In the genomic region with DNA sequence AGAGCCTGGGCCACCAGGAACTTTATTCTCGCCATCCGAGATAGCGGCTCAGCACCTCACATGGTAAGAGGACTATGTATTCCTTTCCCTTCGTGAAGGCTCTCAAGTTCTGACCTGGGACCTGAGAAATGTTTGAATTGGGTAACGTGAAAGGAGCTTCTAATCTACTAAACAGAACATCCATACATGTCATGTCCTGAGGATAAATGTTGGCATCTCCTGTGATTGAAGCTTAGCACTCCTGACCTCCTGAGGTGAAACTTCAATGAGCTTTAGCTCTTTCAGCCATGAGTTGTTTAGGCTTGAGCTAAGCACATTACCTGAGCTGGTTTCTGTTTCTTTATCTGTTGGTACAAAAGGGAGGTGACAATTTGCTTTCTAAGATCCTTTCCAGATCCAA, we compare ENCODE assay signal across 32 cellular contexts.
"Had no signal": no experiment of that assay in that cellular context is flagged by ENCODE, and none has a peak within 500 bp of the region (broad histone marks: within the 10 kb centered on the region; RNA-seq: fewer than 3 reads in every experiment).

No MANE protein-coding gene starts in this region.

- H3K4me1 Mint-ChIP-seq: activated B cell treated with CpG ODN at 0.5 μM for 24 hours; activated naive CD4-positive, alpha-beta T cell treated with anti-CD3 and anti-CD28 coated beads, Interleukin-2, amount 50 U/mL, for 24 hours; activated naive CD8-positive, alpha-beta T cell treated with anti-CD3 and anti-CD28 coated beads, Interleukin-2, amount 10 ng/mL, durations not matched to agents 7 days and 5 days; central memory CD8-positive, alpha-beta T cell had no signal

- H3K27me3 Mint-ChIP-seq: activated B cell treated with CpG ODN at 0.5 μM for 24 hours; activated CD8-positive, alpha-beta T cell treated with anti-CD3 and anti-CD28 coated beads for 36 hours; activated naive CD4-positive, alpha-beta T cell treated with anti-CD3 and anti-CD28 coated beads, Interleukin-2, amount 50 U/mL, for 24 hours; activated T-cell treated with anti-CD3 and anti-CD28 coated beads, Interleukin-2, amount 50 U/mL, for 24 hours; central memory CD8-positive, alpha-beta T cell had no signal

- H3K4me2 ChIP-seq: KMS-11, PC-9 had no signal

- H3K4me3 Mint-ChIP-seq: activated B cell treated with CpG ODN at 0.5 μM for 24 hours; activated CD8-positive, alpha-beta T cell treated with anti-CD3 and anti-CD28 coated beads for 36 hours; activated naive CD4-positive, alpha-beta T cell treated with anti-CD3 and anti-CD28 coated beads, Interleukin-2, amount 50 U/mL, for 24 hours; activated naive CD8-positive, alpha-beta T cell treated with anti-CD3 and anti-CD28 coated beads, Interleukin-2, amount 10 ng/mL, durations not matched to agents 7 days and 5 days; activated T-cell treated with anti-CD3 and anti-CD28 coated beads, Interleukin-2, amount 50 U/mL, for 24 hours; central memory CD8-positive, alpha-beta T cell had no signal

- H2AFZ ChIP-seq: PC-9 had no signal

- H3K36me3 ChIP-seq: ascending aorta, cardiac muscle cell had no signal

- H3K4me1 ChIP-seq: ascending aorta had no signal

- H3K9ac ChIP-seq: KMS-11 had no signal

- H3K9me3 ChIP-seq: ascending aorta had no signal

- H3K9me3 Mint-ChIP-seq: activated B cell treated with CpG ODN at 0.5 μM for 24 hours had no signal

- H3K36me3 Mint-ChIP-seq: activated naive CD4-positive, alpha-beta T cell treated with anti-CD3 and anti-CD28 coated beads, Interleukin-2, amount 50 U/mL, for 24 hours; activated naive CD8-positive, alpha-beta T cell treated with anti-CD3 and anti-CD28 coated beads, Interleukin-2, amount 10 ng/mL, durations not matched to agents 7 days and 5 days had no signal

- H3K27me3 ChIP-seq: ascending aorta, cardiac muscle cell had no signal

- ATAC-seq: activated CD8-positive, alpha-beta T cell treated with anti-CD3 and anti-CD28 coated beads for 36 hours; Right ventricle myocardium inferior; SK-N-SH treated with all-trans-retinoic acid at 6 μM for 48 hours had no signal

- H3K27ac ChIP-seq: ascending aorta, cardiac muscle cell, KMS-11, PC-9, RWPE1, VCaP had no signal

- H3K4me3 ChIP-seq: ascending aorta, cardiac muscle cell, PC-9 had no signal

- DNase-seq: activated B cell treated with CpG ODN at 0.5 μM for 24 hours; activated CD4-positive, alpha-beta T cell treated with anti-CD3 and anti-CD28 coated beads for 4 hours; activated CD4-positive, CD25-positive, alpha-beta regulatory T cell treated with anti-CD3 and anti-CD28 coated beads, Interleukin-2, amount 50 U/mL, for 72 hours; activated CD8-positive, alpha-beta T cell treated with anti-CD3 and anti-CD28 coated beads for 36 hours; activated gamma-delta T cell; activated naive CD4-positive, alpha-beta T cell treated with Interleukin-2 at 50 U/mL for 16 hours; activated naive CD8-positive, alpha-beta T cell treated with anti-CD3 and anti-CD28 coated beads, Interleukin-2, amount 10 ng/mL, durations not matched to agents 7 days and 5 days; activated T-cell treated with anti-CD3 and anti-CD28 coated beads, Interleukin-2, amount 50 U/mL, for 24 hours; NCI-H1105; NCI-H1417 treated with DMSO at 0.1 percent for 48 hours; NCI-H187 treated with DMSO at 0.1 percent for 48 hours; NCI-H2081; NCI-H2171 treated with DMSO at 0.1 percent for 48 hours; NCI-H2227 treated with DMSO at 0.1 percent for 48 hours; NCI-H446; NCI-H510A treated with DMSO at 0.1 percent for 48 hours; NCI-H69; PC-9; SIG-M5; T-helper 1 cell; T-helper 2 cell; T-helper 9 cell had no signal

- H3K27ac Mint-ChIP-seq: activated B cell treated with CpG ODN at 0.5 μM for 24 hours; activated CD8-positive, alpha-beta T cell treated with anti-CD3 and anti-CD28 coated beads for 36 hours; activated naive CD4-positive, alpha-beta T cell treated with anti-CD3 and anti-CD28 coated beads, Interleukin-2, amount 50 U/mL, for 24 hours; activated naive CD8-positive, alpha-beta T cell treated with anti-CD3 and anti-CD28 coated beads, Interleukin-2, amount 10 ng/mL, durations not matched to agents 7 days and 5 days; activated T-cell treated with anti-CD3 and anti-CD28 coated beads, Interleukin-2, amount 50 U/mL, for 24 hours; activated T-helper 2 cell treated with anti-CD3 and anti-CD28 coated beads, Interferon-gamma antibody, Interleukin-2, Interleukin-4, amounts not matched to agents 10 μg/mL and 5 μg/mL and 100 μg/mL, durations not matched to agents 14 hours and 24 hours and 36 hours had no signal
